Comparison of ENCODE assay signal across 1 cellular context in the genomic region with DNA sequence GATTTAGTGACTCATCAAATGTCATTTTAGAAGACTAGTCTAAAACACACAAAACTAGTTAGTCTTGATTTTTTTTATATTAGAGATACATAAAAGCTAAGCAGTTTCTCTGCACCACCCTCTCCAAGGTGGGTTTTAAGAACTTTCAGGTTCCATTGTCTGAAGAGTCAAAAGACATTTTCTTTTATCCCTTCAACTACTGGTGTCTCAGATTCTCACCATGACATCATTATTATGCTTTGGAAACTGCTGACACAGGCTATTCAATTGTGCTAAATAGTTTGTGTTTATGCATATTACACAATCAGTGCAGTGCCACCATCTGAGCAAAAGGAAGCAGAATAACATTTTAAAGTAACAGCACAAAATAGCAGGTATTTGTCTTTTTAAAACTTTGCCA.
A peak's percentile ranks its signal among the peaks of the same experiment; 100 is the strongest.
TF ChIP-seq lines count a peak whose summit lies in the region.

No MANE protein-coding gene starts in this region.

TF ChIP-seq in HEK293, 187 proteins besides CTCF, POLR2A, EP300 and RAD21 (continued from another document):
- TF ChIP-seq PRDM10 (tag by site-specific recombination; IDR thresholded peaks at IDR 0.05), result no peak
- peak; percentile 62; the same call in 1 of the 2 replicates for TF ChIP-seq ZBTB21 (tag by site-specific recombination; IDR thresholded peaks at IDR 0.05)
- TF ChIP-seq, protein P1, sequence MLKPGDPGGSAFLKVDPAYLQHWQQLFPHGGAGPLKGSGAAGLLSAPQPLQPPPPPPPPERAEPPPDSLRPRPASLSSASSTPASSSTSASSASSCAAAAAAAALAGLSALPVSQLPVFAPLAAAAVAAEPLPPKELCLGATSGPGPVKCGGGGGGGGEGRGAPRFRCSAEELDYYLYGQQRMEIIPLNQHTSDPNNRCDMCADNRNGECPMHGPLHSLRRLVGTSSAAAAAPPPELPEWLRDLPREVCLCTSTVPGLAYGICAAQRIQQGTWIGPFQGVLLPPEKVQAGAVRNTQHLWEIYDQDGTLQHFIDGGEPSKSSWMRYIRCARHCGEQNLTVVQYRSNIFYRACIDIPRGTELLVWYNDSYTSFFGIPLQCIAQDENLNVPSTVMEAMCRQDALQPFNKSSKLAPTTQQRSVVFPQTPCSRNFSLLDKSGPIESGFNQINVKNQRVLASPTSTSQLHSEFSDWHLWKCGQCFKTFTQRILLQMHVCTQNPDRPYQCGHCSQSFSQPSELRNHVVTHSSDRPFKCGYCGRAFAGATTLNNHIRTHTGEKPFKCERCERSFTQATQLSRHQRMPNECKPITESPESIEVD (tag by site-specific recombination; IDR thresholded peaks at IDR 0.05), result peak; percentile 35
- peak; percentile 86 for TF ChIP-seq ZNF629 (tag by site-specific recombination; IDR thresholded peaks at IDR 0.05)
- no peak for TF ChIP-seq ZNF391 (tag by site-specific recombination; IDR thresholded peaks at IDR 0.05; ENCODE audit: borderline replicate concordance, low read depth)
- no peak for TF ChIP-seq ZNF114 (tag by site-specific recombination; IDR thresholded peaks at IDR 0.05)
- no peak for TF ChIP-seq ZNF692 (tag by site-specific recombination; IDR thresholded peaks at IDR 0.05)
- TF ChIP-seq ZNF660 (tag by site-specific recombination; IDR thresholded peaks at IDR 0.05), result peak; percentile 100
- TF ChIP-seq OSR2 (tag by site-specific recombination; IDR thresholded peaks at IDR 0.05), result no peak
- TF ChIP-seq, protein P2, sequence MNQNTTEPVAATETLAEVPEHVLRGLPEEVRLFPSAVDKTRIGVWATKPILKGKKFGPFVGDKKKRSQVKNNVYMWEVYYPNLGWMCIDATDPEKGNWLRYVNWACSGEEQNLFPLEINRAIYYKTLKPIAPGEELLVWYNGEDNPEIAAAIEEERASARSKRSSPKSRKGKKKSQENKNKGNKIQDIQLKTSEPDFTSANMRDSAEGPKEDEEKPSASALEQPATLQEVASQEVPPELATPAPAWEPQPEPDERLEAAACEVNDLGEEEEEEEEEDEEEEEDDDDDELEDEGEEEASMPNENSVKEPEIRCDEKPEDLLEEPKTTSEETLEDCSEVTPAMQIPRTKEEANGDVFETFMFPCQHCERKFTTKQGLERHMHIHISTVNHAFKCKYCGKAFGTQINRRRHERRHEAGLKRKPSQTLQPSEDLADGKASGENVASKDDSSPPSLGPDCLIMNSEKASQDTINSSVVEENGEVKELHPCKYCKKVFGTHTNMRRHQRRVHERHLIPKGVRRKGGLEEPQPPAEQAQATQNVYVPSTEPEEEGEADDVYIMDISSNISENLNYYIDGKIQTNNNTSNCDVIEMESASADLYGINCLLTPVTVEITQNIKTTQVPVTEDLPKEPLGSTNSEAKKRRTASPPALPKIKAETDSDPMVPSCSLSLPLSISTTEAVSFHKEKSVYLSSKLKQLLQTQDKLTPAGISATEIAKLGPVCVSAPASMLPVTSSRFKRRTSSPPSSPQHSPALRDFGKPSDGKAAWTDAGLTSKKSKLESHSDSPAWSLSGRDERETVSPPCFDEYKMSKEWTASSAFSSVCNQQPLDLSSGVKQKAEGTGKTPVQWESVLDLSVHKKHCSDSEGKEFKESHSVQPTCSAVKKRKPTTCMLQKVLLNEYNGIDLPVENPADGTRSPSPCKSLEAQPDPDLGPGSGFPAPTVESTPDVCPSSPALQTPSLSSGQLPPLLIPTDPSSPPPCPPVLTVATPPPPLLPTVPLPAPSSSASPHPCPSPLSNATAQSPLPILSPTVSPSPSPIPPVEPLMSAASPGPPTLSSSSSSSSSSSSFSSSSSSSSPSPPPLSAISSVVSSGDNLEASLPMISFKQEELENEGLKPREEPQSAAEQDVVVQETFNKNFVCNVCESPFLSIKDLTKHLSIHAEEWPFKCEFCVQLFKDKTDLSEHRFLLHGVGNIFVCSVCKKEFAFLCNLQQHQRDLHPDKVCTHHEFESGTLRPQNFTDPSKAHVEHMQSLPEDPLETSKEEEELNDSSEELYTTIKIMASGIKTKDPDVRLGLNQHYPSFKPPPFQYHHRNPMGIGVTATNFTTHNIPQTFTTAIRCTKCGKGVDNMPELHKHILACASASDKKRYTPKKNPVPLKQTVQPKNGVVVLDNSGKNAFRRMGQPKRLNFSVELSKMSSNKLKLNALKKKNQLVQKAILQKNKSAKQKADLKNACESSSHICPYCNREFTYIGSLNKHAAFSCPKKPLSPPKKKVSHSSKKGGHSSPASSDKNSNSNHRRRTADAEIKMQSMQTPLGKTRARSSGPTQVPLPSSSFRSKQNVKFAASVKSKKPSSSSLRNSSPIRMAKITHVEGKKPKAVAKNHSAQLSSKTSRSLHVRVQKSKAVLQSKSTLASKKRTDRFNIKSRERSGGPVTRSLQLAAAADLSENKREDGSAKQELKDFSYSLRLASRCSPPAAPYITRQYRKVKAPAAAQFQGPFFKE (tag by site-specific recombination; IDR thresholded peaks at IDR 0.05; ENCODE audit: borderline replicate concordance), result no peak
- TF ChIP-seq KLF7 (tag by site-specific recombination; IDR thresholded peaks at IDR 0.05; ENCODE audit: borderline replicate concordance), result no peak
